In the genomic region with DNA sequence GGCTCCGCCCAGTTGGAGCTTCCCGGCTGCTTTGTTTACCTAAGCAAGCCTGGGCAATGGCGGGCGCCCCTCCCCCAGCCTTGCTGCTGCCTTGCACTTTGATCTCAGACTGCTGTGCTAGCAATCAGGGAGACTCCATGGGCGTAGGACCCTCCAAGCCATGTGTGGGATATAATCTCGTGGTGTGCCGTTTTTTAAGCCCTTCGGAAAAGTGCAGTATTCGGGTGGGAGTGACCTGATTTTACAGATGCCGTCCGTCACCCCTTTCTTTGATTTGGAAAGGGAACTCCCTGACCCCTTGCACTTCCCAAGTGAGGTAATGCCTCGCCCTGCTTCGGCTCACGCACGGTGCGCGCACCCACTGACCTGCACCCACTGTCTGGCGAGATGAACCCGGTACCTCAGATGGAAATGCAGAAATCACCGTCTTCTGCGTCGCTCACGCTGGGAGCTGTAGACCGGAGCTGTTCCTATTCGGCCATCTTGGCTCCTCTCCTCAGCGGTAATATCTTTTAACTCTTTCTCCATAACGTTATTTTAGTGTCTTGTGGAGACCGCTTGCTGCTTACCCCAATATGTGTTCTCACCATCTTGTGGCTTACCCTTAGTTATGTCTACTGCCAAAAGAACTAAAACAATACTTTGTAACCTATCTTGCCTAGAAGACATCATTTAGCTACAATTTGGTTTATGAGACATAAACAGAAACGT, we compare ENCODE assay signal across 7 cellular contexts.
DNase-seq lines count a peak whose midpoint lies in the region; TF ChIP-seq lines count a peak whose summit lies in the region.
"Not testable (repeated sequence)": the region's sequence is repeated elsewhere in the genome, so short reads cannot be mapped to it uniquely, and the experiment has no call there.

No MANE protein-coding gene starts in this region.

- not testable (repeated sequence) for TF ChIP-seq CTCF in HFFc6 (IDR thresholded peaks at IDR 0.05); glutamatergic neuron (IDR thresholded peaks at IDR 0.05; ENCODE audit: partially characterized antibody, unreplicated experiment); nephron progenitor cell (IDR thresholded peaks at IDR 0.05)

- DNase-seq in DMS 273 (lab: John Stamatoyannopoulos, UW; ENCODE audit: unreplicated experiment) (peak; percentile 24), NCI-H187 (lab: John Stamatoyannopoulos, UW) (peak; percentile 20 to 82), NCI-H748 treated with DMSO at 0.1 percent for 48 hours (lab: John Stamatoyannopoulos, UW) (peak; percentile 26), SK-MEL-5 (ENCODE audit: low read depth, low spot score) (peak; percentile 1), glutamatergic neuron (peak; percentile 13), nephron progenitor cell (peak; percentile 16)
- not testable (repeated sequence) for DNase-seq in HFFc6

- H3K4me1 Mint-ChIP-seq in HFFc6 (ENCODE audit: low read depth) (peaks cover 17% of the 10 kb centered on the region; the same call in 1 of the 2 replicates), glutamatergic neuron (ENCODE audit: low read depth, unreplicated experiment) (peaks cover 16% of the 10 kb centered on the region), nephron progenitor cell (peaks cover 15% of the 10 kb centered on the region)

- H3K36me3 Mint-ChIP-seq in HFFc6 (ENCODE audit: low read depth); glutamatergic neuron (ENCODE audit: unreplicated experiment); nephron progenitor cell (ENCODE audit: low read depth): not testable (repeated sequence)

- H3K27ac Mint-ChIP-seq in HFFc6 (peak overlapping the region; percentile 30; the same call in 1 of the 2 replicates), glutamatergic neuron (ENCODE audit: unreplicated experiment) (peak overlapping the region; percentile 84), nephron progenitor cell (peak overlapping the region; percentile 50)

- not testable (repeated sequence) for H3K27me3 Mint-ChIP-seq in HFFc6 (ENCODE audit: insufficient read depth); glutamatergic neuron (ENCODE audit: unreplicated experiment); nephron progenitor cell (ENCODE audit: low read depth, poor library complexity)

- in situ Hi-C loops in SK-MEL-5 (cut with HindIII; ENCODE audit: low pct_unique_long_range_greater_than_20kb, low sequenced_read_pairs), result not testable (repeated sequence)

- H3K9me3 Mint-ChIP-seq in HFFc6 (peaks cover 11% of the 10 kb centered on the region), nephron progenitor cell (peaks cover 21% of the 10 kb centered on the region)
- H3K9me3 Mint-ChIP-seq in glutamatergic neuron (ENCODE audit: unreplicated experiment), result not testable (repeated sequence)

- peak overlapping the region; percentile 29; the same call in 1 of the 2 replicates for H3K4me3 Mint-ChIP-seq in HFFc6
- H3K4me3 Mint-ChIP-seq in glutamatergic neuron (ENCODE audit: unreplicated experiment), result peak overlapping the region; percentile 68
- H3K4me3 Mint-ChIP-seq in nephron progenitor cell, result peak overlapping the region; percentile 72

Comparison
In these comparisons a context has a peak if more than half of its experiments do, and no peak if none do; other contexts are left out.
1. H3K27ac Mint-ChIP-seq: peak in every context shown above with its lines; median percentile 84 in glutamatergic neuron; 50 in nephron progenitor cell; 30 in HFFc6.